In the genomic region with DNA sequence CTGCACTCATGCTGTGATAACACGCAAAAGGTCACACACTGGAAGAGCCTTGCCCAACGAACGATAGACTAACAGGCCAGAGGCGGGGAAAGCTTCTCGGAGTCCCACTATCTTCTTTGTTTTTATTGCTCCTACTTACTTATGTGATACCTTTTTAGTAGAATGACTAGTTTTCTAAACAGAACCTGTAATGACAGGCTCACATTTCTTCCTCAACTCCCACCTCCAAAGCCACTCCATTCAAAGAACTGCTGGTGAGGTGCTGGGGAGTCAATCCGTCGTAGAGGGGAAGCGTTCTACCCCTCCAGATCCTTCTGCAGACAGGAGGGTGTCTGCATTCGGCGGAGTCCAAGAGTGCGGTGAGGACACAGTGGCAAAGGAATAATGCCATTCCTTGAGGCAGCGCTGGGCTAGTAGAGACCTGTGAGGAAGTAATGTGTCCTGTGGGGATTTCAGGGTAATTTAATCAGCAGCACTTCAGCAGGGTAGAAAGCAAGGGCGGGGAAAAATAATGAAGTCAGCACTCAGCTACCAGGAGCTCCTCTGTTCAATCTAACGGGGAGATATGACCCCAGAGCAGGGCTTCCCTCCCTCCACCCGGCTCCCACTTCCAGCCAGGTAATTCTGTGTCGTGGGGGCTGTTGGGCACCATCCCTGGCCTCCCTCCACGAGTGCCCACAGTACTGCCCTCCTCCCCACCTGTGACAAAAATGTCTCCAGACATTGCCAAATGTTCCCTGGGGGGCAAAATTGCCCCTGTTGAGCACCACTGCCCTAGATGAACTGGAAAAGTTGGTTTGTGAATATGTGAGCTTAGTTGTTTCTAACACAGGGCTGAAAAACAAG, we compare ENCODE assay signal across 19 cellular contexts. TPM values are rescaled to one million over a fixed set of nuclear protein-coding genes. Genes with fewer than 3 reads are reported as not detected.
DNase-seq lines count a peak whose midpoint lies in the region; ATAC-seq and TF ChIP-seq lines count a peak whose summit lies in the region.
"Had no signal": no experiment of that assay in that cellular context is flagged by ENCODE, and none has a peak within 500 bp of the region (broad histone marks: within the 10 kb centered on the region; RNA-seq: fewer than 3 reads in every experiment).

No MANE protein-coding gene starts in this region.

- H3K27me3 Mint-ChIP-seq in stimulated activated memory B cell treated with anti-CD40 and anti-IgM and Interleukin-4, amounts not matched to agents 10 μg/mL and 1 μg/mL and 100 μg/mL, for 72 hours = peaks cover 6% of the 10 kb centered on the region
- H3K27me3 Mint-ChIP-seq in endothelial cell (ENCODE audit: unreplicated experiment) = no peaks in the 10 kb centered on the region
- H3K27me3 Mint-ChIP-seq: CD8-positive, alpha-beta memory T cell had no signal

- DNase-seq in NCI-H1417 (lab: John Stamatoyannopoulos, UW) = peak in 2 of 3 experiments; percentile 40 to 92
- no peak for DNase-seq in NCI-H1417 treated with DMSO at 0.1 percent for 48 hours (lab: John Stamatoyannopoulos, UW)
- DNase-seq in NCI-H2107 treated with DMSO at 0.1 percent for 48 hours (lab: John Stamatoyannopoulos, UW; ENCODE audit: unreplicated experiment) = peak; percentile 90
- no peak for DNase-seq in GM13976 (ENCODE audit: low spot score)
- no peak for DNase-seq in hepatic stellate cell (ENCODE audit: low spot score)
- DNase-seq in endothelial cell (ENCODE audit: low spot score) = no peak
- DNase-seq: activated CD4-positive, alpha-beta T cell treated with anti-CD3 and anti-CD28 coated beads, Interleukin-2, amount 50 U/mL, for 1 hour; activated T-cell treated with anti-CD3 and anti-CD28 coated beads, Interleukin-2, amount 50 U/mL, for 1 hour; CD8-positive, alpha-beta memory T cell; central memory CD4-positive, alpha-beta T cell; effector memory CD8-positive, alpha-beta T cell; KG1; NCI-H1092; NCI-H510A treated with DMSO at 0.1 percent for 48 hours; upper lobe of left lung had no signal

- in situ Hi-C loops in GM13976 (cut with MboI; ENCODE audit: low sequenced_read_pairs, unreplicated experiment) = loop anchor here (25.0 kb wide), 1 partner anchor 725 kb away; no protein-coding TSS in a partner anchor

- H3K36me3 Mint-ChIP-seq in stimulated activated memory B cell treated with anti-CD40 and anti-IgM and Interleukin-4, amounts not matched to agents 10 μg/mL and 1 μg/mL and 100 μg/mL, for 72 hours = peaks cover 29% of the 10 kb centered on the region
- peaks cover 26% of the 10 kb centered on the region for H3K36me3 Mint-ChIP-seq in endothelial cell (ENCODE audit: low read depth, unreplicated experiment)

- no peak for ATAC-seq in stimulated activated memory B cell treated with anti-CD40 and anti-IgM and Interleukin-4, amounts not matched to agents 10 μg/mL and 1 μg/mL and 100 μg/mL, for 72 hours
- ATAC-seq: effector memory CD8-positive, alpha-beta T cell; left lobe of liver had no signal

- H3K27ac Mint-ChIP-seq in stimulated activated memory B cell treated with anti-CD40 and anti-IgM and Interleukin-4, amounts not matched to agents 10 μg/mL and 1 μg/mL and 100 μg/mL, for 72 hours = peak overlapping the region; percentile 49
- H3K27ac Mint-ChIP-seq in endothelial cell (ENCODE audit: unreplicated experiment) = no peak overlapping the region

- no peak for TF ChIP-seq CTCF in GM13976 (IDR thresholded peaks at IDR 0.05; ENCODE audit: borderline replicate concordance, control extremely low read depth, extremely low read depth, insufficient read depth, missing control alignments)
- TF ChIP-seq CTCF in endothelial cell (IDR thresholded peaks at IDR 0.05; ENCODE audit: unreplicated experiment) = no peak

- H3K9me3 Mint-ChIP-seq in stimulated activated memory B cell treated with anti-CD40 and anti-IgM and Interleukin-4, amounts not matched to agents 10 μg/mL and 1 μg/mL and 100 μg/mL, for 72 hours = no peaks in the 10 kb centered on the region
- H3K9me3 Mint-ChIP-seq in endothelial cell (ENCODE audit: unreplicated experiment) = no peaks in the 10 kb centered on the region
- H3K9me3 Mint-ChIP-seq: CD8-positive, alpha-beta memory T cell; effector memory CD8-positive, alpha-beta T cell had no signal

- H3K4me3 Mint-ChIP-seq in stimulated activated memory B cell treated with anti-CD40 and anti-IgM and Interleukin-4, amounts not matched to agents 10 μg/mL and 1 μg/mL and 100 μg/mL, for 72 hours = no peak overlapping the region
- no peak overlapping the region for H3K4me3 Mint-ChIP-seq in endothelial cell (ENCODE audit: unreplicated experiment)
- H3K4me3 Mint-ChIP-seq: CD8-positive, alpha-beta memory T cell; effector memory CD8-positive, alpha-beta T cell had no signal

- peaks cover 17% of the 10 kb centered on the region for H3K4me1 Mint-ChIP-seq in stimulated activated memory B cell treated with anti-CD40 and anti-IgM and Interleukin-4, amounts not matched to agents 10 μg/mL and 1 μg/mL and 100 μg/mL, for 72 hours
- H3K4me1 Mint-ChIP-seq in endothelial cell (ENCODE audit: unreplicated experiment) = no peaks in the 10 kb centered on the region

- H3K27ac ChIP-seq in cingulate gyrus (ENCODE audit: low read depth, low read length) = peak overlapping the region; percentile 54
- H3K27ac ChIP-seq: parathyroid adenoma, upper lobe of left lung had no signal

RNA-seq across cellular contexts. Expression of gene SPRING1, which starts 25.2 kb away (rescaled TPM):
- total RNA-seq in endothelial cell (ENCODE audit: unreplicated experiment) = 73.8 TPM

RNA-seq across cellular contexts. Expression of gene RNFT2, which starts 25.4 kb away (rescaled TPM):
- 20.0 TPM for total RNA-seq in endothelial cell (ENCODE audit: unreplicated experiment)

Comparison
In these comparisons a context has a peak if more than half of its experiments do, and no peak if none do; other contexts are left out.
1. DNase-seq: peak in NCI-H1417 (2 of 3) and NCI-H2107 treated with DMSO at 0.1 percent for 48 hours (single experiment); none in NCI-H1417 treated with DMSO at 0.1 percent for 48 hours (single experiment), GM13976 (single experiment), hepatic stellate cell (single experiment) and endothelial cell (single experiment).